1 cellular context compared by ENCODE assay signal in the genomic region with DNA sequence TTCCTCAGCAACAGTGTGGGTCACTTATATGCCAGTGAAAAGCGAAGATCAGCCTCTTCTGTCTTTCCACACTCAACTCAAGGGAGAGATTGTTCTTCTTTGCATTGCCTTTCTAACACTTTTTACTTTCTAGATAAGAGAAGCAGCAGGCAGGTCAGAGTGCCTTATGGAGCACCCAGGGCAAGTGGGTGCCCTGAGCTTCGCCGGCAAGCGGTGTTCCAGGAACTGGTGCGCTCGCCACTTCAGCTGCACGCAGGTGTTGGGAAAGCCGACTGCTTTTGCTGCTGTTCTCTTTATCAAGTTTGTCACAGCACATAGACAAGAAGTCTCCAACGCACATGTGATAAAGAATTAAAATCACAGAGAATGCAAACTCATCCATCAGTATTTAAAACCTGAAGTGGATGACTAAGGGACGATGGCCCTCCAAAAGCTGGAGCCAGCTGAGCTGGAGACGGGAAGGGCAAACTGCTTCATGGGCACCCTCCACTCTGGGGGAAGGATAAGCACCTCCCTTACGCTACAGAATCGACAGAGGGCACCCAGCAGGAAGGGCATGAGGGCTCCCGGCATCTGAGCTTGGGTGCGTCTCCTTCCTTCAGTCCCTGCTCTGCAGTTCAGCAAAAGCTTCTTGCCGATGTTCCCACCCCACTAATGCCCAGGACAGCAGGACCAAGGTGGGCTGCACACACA.
TF ChIP-seq lines count a peak whose summit lies in the region.

No MANE protein-coding gene starts in this region.

TF ChIP-seq in GM12878, 131 proteins besides CTCF, POLR2A, EP300 and RAD21:
- TF ChIP-seq ZNF274 (IDR thresholded peaks at IDR 0.05; ENCODE audit: insufficient read depth, insufficient read length) = no peak
- TF ChIP-seq, protein P1, sequence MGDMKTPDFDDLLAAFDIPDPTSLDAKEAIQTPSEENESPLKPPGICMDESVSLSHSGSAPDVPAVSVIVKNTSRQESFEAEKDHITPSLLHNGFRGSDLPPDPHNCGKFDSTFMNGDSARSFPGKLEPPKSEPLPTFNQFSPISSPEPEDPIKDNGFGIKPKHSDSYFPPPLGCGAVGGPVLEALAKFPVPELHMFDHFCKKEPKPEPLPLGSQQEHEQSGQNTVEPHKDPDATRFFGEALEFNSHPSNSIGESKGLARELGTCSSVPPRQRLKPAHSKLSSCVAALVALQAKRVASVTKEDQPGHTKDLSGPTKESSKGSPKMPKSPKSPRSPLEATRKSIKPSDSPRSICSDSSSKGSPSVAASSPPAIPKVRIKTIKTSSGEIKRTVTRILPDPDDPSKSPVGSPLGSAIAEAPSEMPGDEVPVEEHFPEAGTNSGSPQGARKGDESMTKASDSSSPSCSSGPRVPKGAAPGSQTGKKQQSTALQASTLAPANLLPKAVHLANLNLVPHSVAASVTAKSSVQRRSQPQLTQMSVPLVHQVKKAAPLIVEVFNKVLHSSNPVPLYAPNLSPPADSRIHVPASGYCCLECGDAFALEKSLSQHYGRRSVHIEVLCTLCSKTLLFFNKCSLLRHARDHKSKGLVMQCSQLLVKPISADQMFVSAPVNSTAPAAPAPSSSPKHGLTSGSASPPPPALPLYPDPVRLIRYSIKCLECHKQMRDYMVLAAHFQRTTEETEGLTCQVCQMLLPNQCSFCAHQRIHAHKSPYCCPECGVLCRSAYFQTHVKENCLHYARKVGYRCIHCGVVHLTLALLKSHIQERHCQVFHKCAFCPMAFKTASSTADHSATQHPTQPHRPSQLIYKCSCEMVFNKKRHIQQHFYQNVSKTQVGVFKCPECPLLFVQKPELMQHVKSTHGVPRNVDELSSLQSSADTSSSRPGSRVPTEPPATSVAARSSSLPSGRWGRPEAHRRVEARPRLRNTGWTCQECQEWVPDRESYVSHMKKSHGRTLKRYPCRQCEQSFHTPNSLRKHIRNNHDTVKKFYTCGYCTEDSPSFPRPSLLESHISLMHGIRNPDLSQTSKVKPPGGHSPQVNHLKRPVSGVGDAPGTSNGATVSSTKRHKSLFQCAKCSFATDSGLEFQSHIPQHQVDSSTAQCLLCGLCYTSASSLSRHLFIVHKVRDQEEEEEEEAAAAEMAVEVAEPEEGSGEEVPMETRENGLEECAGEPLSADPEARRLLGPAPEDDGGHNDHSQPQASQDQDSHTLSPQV (IDR thresholded peaks at IDR 0.05) = no peak
- TF ChIP-seq SUZ12 (IDR thresholded peaks at IDR 0.05; ENCODE audit: unreplicated experiment) = no peak
- TF ChIP-seq, protein P2, sequence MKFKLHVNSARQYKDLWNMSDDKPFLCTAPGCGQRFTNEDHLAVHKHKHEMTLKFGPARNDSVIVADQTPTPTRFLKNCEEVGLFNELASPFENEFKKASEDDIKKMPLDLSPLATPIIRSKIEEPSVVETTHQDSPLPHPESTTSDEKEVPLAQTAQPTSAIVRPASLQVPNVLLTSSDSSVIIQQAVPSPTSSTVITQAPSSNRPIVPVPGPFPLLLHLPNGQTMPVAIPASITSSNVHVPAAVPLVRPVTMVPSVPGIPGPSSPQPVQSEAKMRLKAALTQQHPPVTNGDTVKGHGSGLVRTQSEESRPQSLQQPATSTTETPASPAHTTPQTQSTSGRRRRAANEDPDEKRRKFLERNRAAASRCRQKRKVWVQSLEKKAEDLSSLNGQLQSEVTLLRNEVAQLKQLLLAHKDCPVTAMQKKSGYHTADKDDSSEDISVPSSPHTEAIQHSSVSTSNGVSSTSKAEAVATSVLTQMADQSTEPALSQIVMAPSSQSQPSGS (IDR thresholded peaks at IDR 0.05; ENCODE audit: low read length) = no peak
- no peak for TF ChIP-seq SIN3A (IDR thresholded peaks at IDR 0.05; ENCODE audit: low read depth, low read length)
- TF ChIP-seq ZNF217 (IDR thresholded peaks at IDR 0.05) = no peak
TF ChIP-seq in GM12878: peak in this region for 0.
